10 cellular contexts compared by ENCODE assay signal in genomic region chr20:45924391-45925261, GRCh38. TPM values are rescaled to one million over a fixed set of nuclear protein-coding genes. Genes with fewer than 3 reads are reported as not detected.
DNase-seq lines count a peak whose midpoint lies in the region; TF ChIP-seq lines count a peak whose summit lies in the region.
"Had no signal": no experiment of that assay in that cellular context is flagged by ENCODE, and none has a peak within 500 bp of the region (broad histone marks: within the 10 kb centered on the region; RNA-seq: fewer than 3 reads in every experiment).

No MANE protein-coding gene starts in this region.

- CTCF ChIA-PET in MCF 10A (lab: Yijun Ruan, JAX): interaction anchor here (0.6 to 1.4 kb wide), 6 partner anchors 9 to 154 kb away, joined by 3 to 7 read pairs (median 4); no protein-coding TSS in a partner anchor
- CTCF ChIA-PET in mammary epithelial cell (lab: Charles Lee; ENCODE audit: low non-redundant PET): interaction anchor here (0.6 kb wide), 1 partner anchor 87 kb away, joined by 6 read pairs; no protein-coding TSS in a partner anchor

- H3K4me3 Mint-ChIP-seq in MCF 10A (ENCODE audit: unreplicated experiment) (no peak overlapping the region), nephron (peak overlapping the region; percentile 54 to 69 (median 64))
- H3K4me3 Mint-ChIP-seq: B cell had no signal

- WGBS in mammary epithelial cell (ENCODE audit: low coverage, missing lambda C conversion rate): 66% methylated on average over 20 of the region's 21 CpGs

- H3K4me3 ChIP-seq in mammary epithelial cell (replicated peaks in 1 of 3; ENCODE audit: insufficient read depth in 1 of 3, low read depth in 2 of 3, low read length in 3 of 3) (no peak overlapping the region), fibroblast of the aortic adventitia (ENCODE audit: low read depth, low read length) (no peak overlapping the region), vagina (peak overlapping the region; percentile 2 to 22), H7 (ENCODE audit: insufficient read depth, low read depth, low read length) (no peak overlapping the region)

- no peak overlapping the region for H3K9ac ChIP-seq in mammary epithelial cell (ENCODE audit: insufficient read depth, low read length)

- POLR2A ChIA-PET in MCF 10A (lab: Yijun Ruan, JAX): interaction anchor here (0.7 to 3.5 kb wide), 8 partner anchors 10 to 1581 kb away, joined by 3 to 49 read pairs (median 4); partner anchors contain the start of gene PCIF1

- H3K36me3 Mint-ChIP-seq in MCF 10A (ENCODE audit: insufficient read depth, unreplicated experiment) (no peaks in the 10 kb centered on the region), nephron (ENCODE audit: low read depth) (no peaks in the 10 kb centered on the region)

- no peak overlapping the region for H3K27ac ChIP-seq in mammary epithelial cell (ENCODE audit: insufficient read depth, low read depth, low read length)
- peak overlapping the region; percentile 83 for H3K27ac ChIP-seq in vagina

- no peak for TF ChIP-seq CTCF in MCF 10A (IDR thresholded peaks at IDR 0.05; ENCODE audit: unreplicated experiment)
- no peak for TF ChIP-seq CTCF in mammary epithelial cell (conservative IDR thresholded peaks at IDR 0.05 in 1 of 2, IDR thresholded peaks at IDR 0.05 in 1 of 2; ENCODE audit: extremely low read depth in 1 of 2, insufficient read depth in 1 of 2, low read depth in 1 of 2, low read length in 2 of 2)
- TF ChIP-seq CTCF in fibroblast of the aortic adventitia (IDR thresholded peaks at IDR 0.05; ENCODE audit: insufficient read depth, low read length): no peak
- no peak for TF ChIP-seq CTCF in nephron (IDR thresholded peaks at IDR 0.05; ENCODE audit: unreplicated experiment in 3 of 3)
- TF ChIP-seq CTCF in vagina (IDR thresholded peaks at IDR 0.05): no peak

- H3K27ac Mint-ChIP-seq in MCF 10A (ENCODE audit: low read depth, unreplicated experiment) (peak overlapping the region; percentile 63), nephron (peak overlapping the region; percentile 93 to 97 (median 96))
- H3K27ac Mint-ChIP-seq: B cell, T-helper 17 cell had no signal

- no peaks in the 10 kb centered on the region for H3K36me3 ChIP-seq in mammary epithelial cell (ENCODE audit: insufficient read depth, low read length)
- no peaks in the 10 kb centered on the region for H3K36me3 ChIP-seq in vagina
- H3K36me3 ChIP-seq in H7 (replicated peaks; ENCODE audit: control insufficient read depth, insufficient read depth, low read length): no peaks in the 10 kb centered on the region

- no peak overlapping the region for H3K4me2 ChIP-seq in mammary epithelial cell (ENCODE audit: insufficient read depth, low read depth, low read length)

- H3K9me3 ChIP-seq in mammary epithelial cell (replicated peaks; ENCODE audit: insufficient read depth, low read length) (no peaks in the 10 kb centered on the region), vagina (no peaks in the 10 kb centered on the region)

- H3K27me3 ChIP-seq in mammary epithelial cell (ENCODE audit: insufficient read depth, low read length) (no peaks in the 10 kb centered on the region), vagina (no peaks in the 10 kb centered on the region), H7 (ENCODE audit: control insufficient read depth, insufficient read depth, low read length) (no peaks in the 10 kb centered on the region)

- TF ChIP-seq POLR2A in vagina (IDR thresholded peaks at IDR 0.05): no peak

- dilution Hi-C loops in mammary epithelial cell (cut with HindIII; ENCODE audit: low sequenced_read_pairs): no loop called here

- no peak overlapping the region for H2AFZ ChIP-seq in mammary epithelial cell (ENCODE audit: low read depth, low read length)

- H4K20me1 ChIP-seq in mammary epithelial cell (ENCODE audit: insufficient read depth, low read length): no peaks in the 10 kb centered on the region

- DNase-seq in MCF 10A (ENCODE audit: unreplicated experiment): no peak
- no peak for DNase-seq in mammary epithelial cell
- DNase-seq in fibroblast of the aortic adventitia (ENCODE audit: low read depth): peak; percentile 57
- DNase-seq in vagina (ENCODE audit: extremely low spot score in 2 of 2): no peak
- DNase-seq in H7: no peak
- no peak for DNase-seq in GM19238 (ENCODE audit: insufficient read length, low spot score)
- no peak for DNase-seq in UCSD-AML1 (lab: John Stamatoyannopoulos, UW; ENCODE audit: unreplicated experiment)
- DNase-seq: T-helper 17 cell had no signal

- peaks cover 20% of the 10 kb centered on the region for H3K27me3 Mint-ChIP-seq in MCF 10A (ENCODE audit: insufficient read depth, unreplicated experiment)
- H3K27me3 Mint-ChIP-seq in nephron (ENCODE audit: low read depth): no peaks in the 10 kb centered on the region

- H3K4me1 ChIP-seq in mammary epithelial cell (ENCODE audit: insufficient read depth, low read length) (no peaks in the 10 kb centered on the region), vagina (peaks cover 29% of the 10 kb centered on the region)

- H3K4me1 Mint-ChIP-seq in MCF 10A (ENCODE audit: insufficient read depth, unreplicated experiment) (peaks cover 11% of the 10 kb centered on the region), nephron (peaks cover 46% of the 10 kb centered on the region)
- H3K4me1 Mint-ChIP-seq: B cell had no signal

- no peaks in the 10 kb centered on the region for H3K79me2 ChIP-seq in mammary epithelial cell (ENCODE audit: insufficient read depth, low read length)

- in situ Hi-C loops in mammary epithelial cell (cut with MboI; ENCODE audit: low sequenced_read_pairs in 2 of 2): no loop called here

- intact Hi-C loops in MCF 10A (cut with micrococcal nuclease): no loop called here
- intact Hi-C loops in mammary epithelial cell (cut with micrococcal nuclease): no loop called here
- intact Hi-C loops in vagina (cut with DNase I): no loop called here

- no TSS peak for BruUV-seq in MCF 10A (replicated peaks; lab: Mats Ljungman, UMichigan)
- no TSS peak for BruUV-seq in mammary epithelial cell (replicated peaks; lab: Mats Ljungman, UMichigan)

- H3K9me3 Mint-ChIP-seq in MCF 10A (ENCODE audit: unreplicated experiment): no peaks in the 10 kb centered on the region
- no peaks in the 10 kb centered on the region for H3K9me3 Mint-ChIP-seq in nephron

RNA-seq across cellular contexts. Expression of gene PCIF1, which starts 9.9 kb away (rescaled TPM):
- total RNA-seq in MCF 10A (2022) (14.3 and 20.5 TPM in 2 replicates), mammary epithelial cell (10 to 100 TPM; 12.7 to 18.9 TPM), fibroblast of the aortic adventitia (ENCODE audit: low replicate concordance) (12.1 and 15.9 TPM in 2 replicates), vagina (36.6 TPM)
- 12.7 TPM for polyA plus RNA-seq in mammary epithelial cell
- polyA minus RNA-seq in mammary epithelial cell: 17.8 TPM
- total RNA-seq in H7 (2014; rRNA removed; shearing (Covaris generic)): 22.8 and 28.4 TPM in 2 replicates

RNA-seq across cellular contexts. Expression of gene PLTP, which starts 12.7 kb away (rescaled TPM):
- total RNA-seq in MCF 10A (2022): 0.20 and 0.37 TPM in 2 replicates
- 10 to 100 TPM in 1 of 2 donors, 1 to 10 TPM in 1; 7.2 to 17.7 TPM for total RNA-seq in mammary epithelial cell
- polyA plus RNA-seq in mammary epithelial cell: 6.7 TPM
- 1.4 TPM for polyA minus RNA-seq in mammary epithelial cell
- total RNA-seq in fibroblast of the aortic adventitia (ENCODE audit: low replicate concordance): 66.9 and 107 TPM in 2 replicates
- total RNA-seq in vagina: 292 TPM
- total RNA-seq in H7 (2014; rRNA removed; shearing (Covaris generic)): 87.3 and 104 TPM in 2 replicates

RNA-seq across cellular contexts. Expression of gene CTSA, which starts 33.5 kb away (rescaled TPM):
- 25.3 and 39.1 TPM in 2 replicates for total RNA-seq in MCF 10A (2022)
- total RNA-seq in mammary epithelial cell: 10 to 100 TPM; 32.5 to 68.8 TPM
- 96.7 TPM for polyA plus RNA-seq in mammary epithelial cell
- 96.8 TPM for polyA minus RNA-seq in mammary epithelial cell
- 56.2 and 166 TPM in 2 replicates for total RNA-seq in fibroblast of the aortic adventitia (ENCODE audit: low replicate concordance)
- 114 TPM for total RNA-seq in vagina
- total RNA-seq in H7 (2014; rRNA removed; shearing (Covaris generic)): 38.7 and 41.8 TPM in 2 replicates

RNA-seq across cellular contexts. Expression of gene NEURL2, which starts 33.6 kb away (rescaled TPM):
- total RNA-seq in MCF 10A (2022): 2.0 and 2.5 TPM in 2 replicates
- total RNA-seq in mammary epithelial cell: 1 to 10 TPM; 2.1 to 3.3 TPM
- polyA plus RNA-seq in mammary epithelial cell: 0.36 TPM
- polyA minus RNA-seq in mammary epithelial cell: not detected
- 6.8 and 7.0 TPM in 2 replicates for total RNA-seq in fibroblast of the aortic adventitia (ENCODE audit: low replicate concordance)
- 15.2 TPM for total RNA-seq in vagina
- total RNA-seq in H7 (2014; rRNA removed; shearing (Covaris generic)): 8.1 and 10.2 TPM in 2 replicates

RNA-seq across cellular contexts. Expression of gene SPATA25, which starts 37.2 kb away (rescaled TPM):
- 0.72 and 0.74 TPM in 2 replicates for total RNA-seq in MCF 10A (2022)
- total RNA-seq in mammary epithelial cell: 1 to 10 TPM in 1 of 2 donors, under 1 TPM in 1; 0.99 to 1.2 TPM
- 0.19 TPM for polyA plus RNA-seq in mammary epithelial cell
- polyA minus RNA-seq in mammary epithelial cell: not detected
- 2.1 and 9.6 TPM in 2 replicates for total RNA-seq in fibroblast of the aortic adventitia (ENCODE audit: low replicate concordance)
- total RNA-seq in vagina: 7.1 TPM
- total RNA-seq in H7 (2014; rRNA removed; shearing (Covaris generic)): 0.41 and 5.1 TPM in 2 replicates

Comparison
In these comparisons a context has a peak if more than half of its experiments do, and no peak if none do; other contexts are left out.
1. H3K4me3 ChIP-seq: peak in vagina (2 of 2); none in mammary epithelial cell (0 of 3), fibroblast of the aortic adventitia (single experiment) and H7 (single experiment).